8 cellular contexts compared by ENCODE assay signal in the genomic region with DNA sequence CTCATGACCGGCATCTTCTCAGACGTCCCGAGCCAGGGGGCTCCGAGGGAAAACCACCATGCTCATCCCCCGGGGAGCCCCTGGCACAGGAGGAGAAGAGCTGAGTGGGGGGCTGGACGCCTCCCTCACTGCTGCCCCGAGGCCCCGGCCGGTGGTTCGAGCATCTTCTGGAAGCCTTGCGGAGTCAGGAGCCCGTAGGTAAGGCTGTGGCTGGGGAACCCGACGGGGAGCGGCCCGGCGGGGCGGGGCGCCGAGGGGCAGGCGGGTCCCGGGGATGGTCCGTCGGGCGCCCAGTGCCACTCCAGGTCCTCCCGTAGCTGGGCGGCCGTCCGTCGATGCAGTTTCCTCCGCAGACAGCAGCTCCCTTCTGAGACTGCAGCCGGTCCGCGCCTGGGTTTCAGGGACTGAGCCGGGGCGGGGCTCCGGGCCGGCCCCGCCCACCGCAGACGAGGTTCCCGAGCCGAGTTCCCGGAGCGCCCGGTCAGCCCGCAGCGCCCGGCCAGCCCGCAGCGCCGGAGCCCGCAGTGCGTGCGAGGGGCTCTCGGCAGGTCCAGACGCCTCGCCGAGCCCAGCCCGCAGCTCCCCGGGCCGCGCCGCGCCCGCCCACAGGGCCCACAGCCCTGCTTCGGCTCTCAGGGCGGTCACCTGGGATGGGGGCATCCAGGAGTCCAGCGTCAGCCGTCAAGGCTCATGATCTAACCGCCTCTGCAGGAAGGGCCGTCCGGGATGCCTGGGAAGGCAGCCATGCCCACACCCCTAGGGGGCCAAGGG. TPM values are rescaled to one million over a fixed set of nuclear protein-coding genes. Genes with fewer than 3 reads are reported as not detected.
A peak's percentile ranks its signal among the peaks of the same experiment; 100 is the strongest.
DNase-seq lines count a peak whose midpoint lies in the region; ATAC-seq and TF ChIP-seq lines count a peak whose summit lies in the region.

A gene (minus strand): TSS at position 369 of the 771 bp plus-strand sequence. CDS start 355 bp downstream, at position 14.

- H3K27me3 ChIP-seq in mesenchymal stem cell (ENCODE audit: control insufficient read depth in 1 of 2, insufficient read depth in 1 of 2, low read length in 2 of 2) (no peaks in the 10 kb centered on the region), thyroid gland (no peaks in the 10 kb centered on the region)

- intact Hi-C loops in thyroid gland (cut with DNase I): no loop called here

- H3K27me3 Mint-ChIP-seq in endothelial cell (ENCODE audit: unreplicated experiment): peaks cover 13% of the 10 kb centered on the region

- 5% methylated on average over 73 of the region's 73 CpGs for WGBS in mesenchymal stem cell
- WGBS in thyroid gland, 2 donors: 2 to 8% methylated on average over 13 to 17 of the region's 73 CpGs

- H3K27ac Mint-ChIP-seq in endothelial cell (ENCODE audit: unreplicated experiment): peak within 1 kb of the TSS; percentile 19

- H2BK5ac ChIP-seq in mesenchymal stem cell (ENCODE audit: low read depth, low read length, poor library complexity, severe bottlenecking): no peak within 1 kb of the TSS

- H3K4me3 Mint-ChIP-seq in endothelial cell (ENCODE audit: unreplicated experiment): peak within 1 kb of the TSS; percentile 35

- peak within 1 kb of the TSS; percentile 89 for H4K8ac ChIP-seq in mesenchymal stem cell (ENCODE audit: low read length)

- H3K4me2 ChIP-seq in mesenchymal stem cell (ENCODE audit: low read length, poor library complexity, severe bottlenecking): peak within 1 kb of the TSS; percentile 52

- TF ChIP-seq CTCF in GM10266 (IDR thresholded peaks at IDR 0.05; ENCODE audit: control insufficient read depth, insufficient read depth, low read depth, missing control alignments): no peak
- no peak for TF ChIP-seq CTCF in endothelial cell (IDR thresholded peaks at IDR 0.05; ENCODE audit: unreplicated experiment)
- no peak for TF ChIP-seq CTCF in thyroid gland (IDR thresholded peaks at IDR 0.05)

- H3K14ac ChIP-seq in mesenchymal stem cell (ENCODE audit: low read length in 2 of 2): peak within 1 kb of the TSS in 1 of 2 experiments; percentile 66

- H2BK120ac ChIP-seq in mesenchymal stem cell (ENCODE audit: low read depth, low read length): peak within 1 kb of the TSS; percentile 66

- H3K36me3 Mint-ChIP-seq in endothelial cell (ENCODE audit: low read depth, unreplicated experiment): peaks cover 5% of the 10 kb centered on the region

- H3K79me1 ChIP-seq in mesenchymal stem cell (replicated peaks; ENCODE audit: low read length, poor library complexity, severe bottlenecking): peaks cover 4% of the 10 kb centered on the region

- H3K9me3 Mint-ChIP-seq in endothelial cell (ENCODE audit: unreplicated experiment): no peaks in the 10 kb centered on the region

- H3K9ac ChIP-seq in mesenchymal stem cell (ENCODE audit: low read length): peak within 1 kb of the TSS; percentile 75

- peak within 1 kb of the TSS; percentile 69 for H4K91ac ChIP-seq in mesenchymal stem cell (ENCODE audit: low read length)

- peak; percentile 72 to 99 for TF ChIP-seq POLR2A in thyroid gland (IDR thresholded peaks at IDR 0.05)

- H2BK15ac ChIP-seq in mesenchymal stem cell (ENCODE audit: low read depth, poor library complexity, severe bottlenecking): peak within 1 kb of the TSS; percentile 73

- ATAC-seq in GM18511 (IDR thresholded peaks at IDR 0.05; ENCODE audit: unreplicated experiment) (no peak), GM19324 (IDR thresholded peaks at IDR 0.05; ENCODE audit: low FRiP score, unreplicated experiment) (no peak)

- H3K27ac ChIP-seq in mesenchymal stem cell (ENCODE audit: low read length, poor library complexity, severe bottlenecking): no peak within 1 kb of the TSS
- peak within 1 kb of the TSS; percentile 57 to 90 (median 86) for H3K27ac ChIP-seq in thyroid gland

- no peaks in the 10 kb centered on the region for H3K9me3 ChIP-seq in mesenchymal stem cell (ENCODE audit: control insufficient read depth, low read length)
- H3K9me3 ChIP-seq in thyroid gland: no peaks in the 10 kb centered on the region

- H3K4me1 ChIP-seq in mesenchymal stem cell (ENCODE audit: control insufficient read depth, insufficient read depth, low read depth, low read length) (peaks cover 47% of the 10 kb centered on the region), thyroid gland (peaks cover 37 to 67% of the 10 kb centered on the region in 2 donors)

- peaks cover 3% of the 10 kb centered on the region for H3K4me1 Mint-ChIP-seq in endothelial cell (ENCODE audit: unreplicated experiment)

- H3K18ac ChIP-seq in mesenchymal stem cell (ENCODE audit: low read depth in 1 of 2, low read length in 2 of 2): peak within 1 kb of the TSS; percentile 76 to 81

- H2AK5ac ChIP-seq in mesenchymal stem cell (ENCODE audit: low read length, severe bottlenecking): no peak within 1 kb of the TSS

- peak within 1 kb of the TSS; percentile 56 to 81 for H3K4me3 ChIP-seq in mesenchymal stem cell (ENCODE audit: insufficient read depth in 1 of 2, low read depth in 1 of 2, low read length in 2 of 2)
- peak within 1 kb of the TSS; percentile 3 to 75 (median 75) for H3K4me3 ChIP-seq in thyroid gland (replicated peaks in 1 of 3)

- peak within 1 kb of the TSS; percentile 54 to 64 for H3K4ac ChIP-seq in mesenchymal stem cell (ENCODE audit: low read depth in 1 of 2, low read length in 2 of 2)

- peak within 1 kb of the TSS; percentile 51 to 65 for H2BK12ac ChIP-seq in mesenchymal stem cell (ENCODE audit: low read length in 2 of 2)

- H3K23ac ChIP-seq in mesenchymal stem cell (ENCODE audit: low read length in 2 of 2): peak within 1 kb of the TSS in 1 of 2 experiments; percentile 23

- peak within 1 kb of the TSS; percentile 30 for H2AFZ ChIP-seq in mesenchymal stem cell (ENCODE audit: low read depth, low read length)

- H3K36me3 ChIP-seq in mesenchymal stem cell (ENCODE audit: control insufficient read depth in 1 of 2, insufficient read depth in 2 of 2, low read depth in 1 of 2, low read length in 2 of 2) (peaks cover 0 to 7% of the 10 kb centered on the region in 2 experiments), thyroid gland (no peaks in the 10 kb centered on the region)

- peak; percentile 72 for DNase-seq in GM10266 (ENCODE audit: extremely low spot score)
- DNase-seq in Kasumi-1 (lab: John Stamatoyannopoulos, UW): peak; percentile 6 to 12
- DNase-seq in activated CD4-positive, alpha-beta T cell treated with anti-CD3 and anti-CD28 coated beads for 4 hours: peak; percentile 23 to 25
- peak; percentile 68 for DNase-seq in endothelial cell (ENCODE audit: low spot score)
- peak; percentile 70 for DNase-seq in mesenchymal stem cell
- DNase-seq in thyroid gland: peak; percentile 85 to 86

RNA-seq across cellular contexts. Expression of the gene that starts here (rescaled TPM):
- total RNA-seq in endothelial cell (ENCODE audit: unreplicated experiment) (6.5 TPM), thyroid gland (10 to 100 TPM; 34.4 to 68.8 (median 61.0) TPM)
- polyA plus RNA-seq in mesenchymal stem cell (2013, experiment 1 of 2): 6.4 TPM
- 6.8 TPM for polyA plus RNA-seq in mesenchymal stem cell (2013, experiment 2 of 2)

Comparison
In these comparisons a context has a peak if more than half of its experiments do, and no peak if none do; other contexts are left out.
1. DNase-seq: peak in every context shown above with its lines; median percentile 86 in thyroid gland; 72 in GM10266; 70 in mesenchymal stem cell; 68 in endothelial cell; 24 in activated CD4-positive, alpha-beta T cell treated with anti-CD3 and anti-CD28 coated beads for 4 hours; 9 in Kasumi-1.